11 cellular contexts compared by ENCODE assay signal in the genomic region with DNA sequence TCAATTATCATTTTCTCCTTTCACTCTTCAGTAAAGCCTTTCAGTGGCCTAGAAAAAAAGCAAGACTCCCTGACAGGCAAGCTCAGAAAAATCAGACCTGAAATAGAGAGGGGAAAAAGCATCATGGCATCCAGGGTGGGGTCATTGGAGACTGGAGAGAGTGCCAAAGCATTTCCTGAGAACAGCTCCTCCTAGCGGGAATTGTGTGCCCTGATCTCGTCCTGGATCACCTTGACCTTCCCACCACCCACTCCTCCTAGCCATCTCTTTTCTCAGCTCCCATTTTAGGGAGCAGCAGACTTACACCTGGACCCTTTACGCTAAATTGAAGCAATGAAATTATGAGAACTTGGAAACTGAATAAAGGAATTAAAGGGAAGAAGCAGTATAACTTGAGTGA.
A peak's percentile ranks its signal among the peaks of the same experiment; 100 is the strongest.
DNase-seq lines count a peak whose midpoint lies in the region; ATAC-seq, FAIRE-seq and TF ChIP-seq lines count a peak whose summit lies in the region.
"Had no signal": no experiment of that assay in that cellular context is flagged by ENCODE, and none has a peak within 500 bp of the region (broad histone marks: within the 10 kb centered on the region; RNA-seq: fewer than 3 reads in every experiment).

No MANE protein-coding gene starts in this region.

- no TSS peak for BruUV-seq in K562 (replicated peaks; lab: Mats Ljungman, UMichigan)

- intact Hi-C loops in K562 (cut with micrococcal nuclease), result no loop called here

- peak; percentile 3 to 11 (median 7) for DNase-seq in K562 (ENCODE audit: extremely low read depth in 1 of 4, low spot score in 3 of 4)
- no peak for DNase-seq in neuronal stem cell (ENCODE audit: low spot score)
- DNase-seq in NCI-H446 (lab: John Stamatoyannopoulos, UW), result no peak
- DNase-seq in activated CD4-positive, CD25-positive, alpha-beta regulatory T cell (lab: John Stamatoyannopoulos, UW), result no peak
- DNase-seq: HCEC 1CT, NCI-H1105 treated with DMSO at 0.1 percent for 48 hours had no signal

- no peaks in the 10 kb centered on the region for H4K20me1 ChIP-seq in Loucy (ENCODE audit: insufficient read depth, low read length, poor library complexity, severe bottlenecking)
- no peaks in the 10 kb centered on the region for H4K20me1 ChIP-seq in K562 (replicated peaks; ENCODE audit: control insufficient read depth, insufficient read depth, low read length)

- TF ChIP-seq CTCF in Loucy (conservative IDR thresholded peaks at IDR 0.05; ENCODE audit: low read length) (peak; percentile 40), K562 (IDR thresholded peaks at IDR 0.05 in 2 of 3, conservative IDR thresholded peaks at IDR 0.05 in 1 of 3; ENCODE audit: insufficient read depth in 2 of 3, low read depth in 1 of 3, low read length in 3 of 3) (peak; percentile 14 to 29 (median 18); a peak in 1 of 6 replicates)

- H3K79me2 ChIP-seq in Loucy (ENCODE audit: insufficient read depth, low read length) (no peaks in the 10 kb centered on the region), K562 (ENCODE audit: control insufficient read depth, insufficient read depth, low read length) (no peaks in the 10 kb centered on the region)

- H2AFZ ChIP-seq in Loucy (ENCODE audit: low read length) (no peak overlapping the region), K562 (ENCODE audit: low read depth, low read length) (no peak overlapping the region), neuronal stem cell (ENCODE audit: low read length) (peak overlapping the region; percentile 30)

- H3K18ac ChIP-seq in neuronal stem cell (ENCODE audit: low read length), result no peak overlapping the region

- no peak overlapping the region for H2BK12ac ChIP-seq in neuronal stem cell (ENCODE audit: low read length)

- H3K36me3 ChIP-seq in Loucy (ENCODE audit: insufficient read depth, low read length), result no peaks in the 10 kb centered on the region
- no peaks in the 10 kb centered on the region for H3K36me3 ChIP-seq in K562 (ENCODE audit: control insufficient read depth, insufficient read depth, low read length)
- H3K36me3 ChIP-seq in neuronal stem cell (replicated peaks in 1 of 2; ENCODE audit: control insufficient read depth in 2 of 2, insufficient read depth in 2 of 2, low read length in 2 of 2), result no peaks in the 10 kb centered on the region

- H3K9me1 ChIP-seq in K562 (ENCODE audit: control insufficient read depth, insufficient read depth, low read length), result no peaks in the 10 kb centered on the region

- H2BK15ac ChIP-seq in neuronal stem cell (ENCODE audit: low read length), result no peak overlapping the region

- H3K4me3 ChIP-seq in Loucy (ENCODE audit: low read length, poor library complexity, severe bottlenecking) (no peak overlapping the region), K562 (no peak overlapping the region), neuronal stem cell (ENCODE audit: low read length in 2 of 2) (no peak overlapping the region)
- H3K4me3 ChIP-seq: skin epidermis had no signal

- no peaks in the 10 kb centered on the region for H3K79me1 ChIP-seq in neuronal stem cell (ENCODE audit: low read depth, low read length)

- no peak overlapping the region for H2AK5ac ChIP-seq in neuronal stem cell (ENCODE audit: low read depth, low read length)

- no peak overlapping the region for H3K27ac ChIP-seq in K562 (ENCODE audit: extremely low read depth, low read depth, low read length)
- no peak overlapping the region for H3K27ac ChIP-seq in neuronal stem cell (replicated peaks; ENCODE audit: low read length)
- H3K27ac ChIP-seq: skin epidermis had no signal

- no peaks in the 10 kb centered on the region for H3K4me1 ChIP-seq in Loucy (ENCODE audit: insufficient read depth, low read length, poor library complexity, severe bottlenecking)
- H3K4me1 ChIP-seq in K562 (replicated peaks in 1 of 2; ENCODE audit: control insufficient read depth in 2 of 2, insufficient read depth in 2 of 2, low read length in 2 of 2), result no peaks in the 10 kb centered on the region
- H3K4me1 ChIP-seq in neuronal stem cell (ENCODE audit: control insufficient read depth in 2 of 2, insufficient read depth in 1 of 2, low read depth in 1 of 2, low read length in 2 of 2), result no peaks in the 10 kb centered on the region

- TF ChIP-seq POLR2A in K562 (conservative IDR thresholded peaks at IDR 0.05), result no peak

- FAIRE-seq in K562 (lab: Jason Lieb, UNC), result no peak
- FAIRE-seq: urothelium cell line had no signal

- no peak overlapping the region for H4K8ac ChIP-seq in neuronal stem cell (ENCODE audit: low read depth, low read length)

- in situ Hi-C loops in K562 (cut with MboI), result no loop called here

- H2BK120ac ChIP-seq in neuronal stem cell (ENCODE audit: low read depth, low read length), result no peak overlapping the region

- no peaks in the 10 kb centered on the region for H3F3A ChIP-seq in Loucy (ENCODE audit: low read depth)

- peak in 1 of 2 experiments; percentile 14; a peak in 1 of 4 replicates for TF ChIP-seq RAD21 in K562 (CRISPR knock-in tag; conservative IDR thresholded peaks at IDR 0.05 in 1 of 2, IDR thresholded peaks at IDR 0.05 in 1 of 2)

- no peaks in the 10 kb centered on the region for H3K27me3 ChIP-seq in Loucy (ENCODE audit: insufficient read depth, low read length, poor library complexity, severe bottlenecking)
- H3K27me3 ChIP-seq in K562 (ENCODE audit: control insufficient read depth in 2 of 2, insufficient read depth in 2 of 2, low read length in 2 of 2), result no peaks in the 10 kb centered on the region
- H3K27me3 ChIP-seq in neuronal stem cell (ENCODE audit: control insufficient read depth in 3 of 3, insufficient read depth in 3 of 3, low read depth in 1 of 3, low read length in 3 of 3), result no peaks in the 10 kb centered on the region

- CTCF ChIA-PET in K562 (lab: Yijun Ruan, JAX; ENCODE audit: low intra/inter-chr PET ratio), result no interaction called here

- no peak overlapping the region for H3K4ac ChIP-seq in neuronal stem cell (ENCODE audit: low read length)

- H3K9me2 ChIP-seq in Loucy (replicated peaks; ENCODE audit: low read depth, low read length), result no peaks in the 10 kb centered on the region

- no peak overlapping the region for H3K23ac ChIP-seq in neuronal stem cell (ENCODE audit: low read depth, low read length, poor library complexity)

- no peaks in the 10 kb centered on the region for H3K9me3 ChIP-seq in Loucy (ENCODE audit: insufficient read depth, low read depth, low read length)
- no peaks in the 10 kb centered on the region for H3K9me3 ChIP-seq in K562 (replicated peaks; ENCODE audit: control insufficient read depth, insufficient read depth, low read depth, low read length)
- H3K9me3 ChIP-seq in neuronal stem cell (replicated peaks in 1 of 2; ENCODE audit: control insufficient read depth in 2 of 2, insufficient read depth in 1 of 2, low read depth in 1 of 2, low read length in 2 of 2), result no peaks in the 10 kb centered on the region

- ATAC-seq in GM18867 (IDR thresholded peaks at IDR 0.05; ENCODE audit: unreplicated experiment), result peak; percentile 39
- ATAC-seq in K562, result peak; percentile 49; the same call in 1 of the 3 replicates
- no peak for ATAC-seq in HG02885 (IDR thresholded peaks at IDR 0.05; ENCODE audit: poor library complexity, unreplicated experiment)

- H4K91ac ChIP-seq in neuronal stem cell (ENCODE audit: low read depth, low read length, poor library complexity), result no peak overlapping the region

- TF ChIP-seq EP300 in K562 (IDR thresholded peaks at IDR 0.05; ENCODE audit: low read length), result no peak

- H3K14ac ChIP-seq in neuronal stem cell (ENCODE audit: low read length), result no peak overlapping the region

- WGBS in K562 (ENCODE audit: insufficient coverage, low coverage, missing lambda C conversion rate), result 0% methylated on average over 3 of the region's 3 CpGs
- WGBS in neuronal stem cell (ENCODE audit: extremely low coverage in 2 of 2, insufficient read length in 2 of 2, insufficient replicate concordance in 1 of 2), 2 donors, result no CpG with 5 or more reads among the region's 3 CpGs

- POLR2A ChIA-PET in K562 (lab: Yijun Ruan, JAX), result no interaction called here

- H3K9ac ChIP-seq in Loucy (ENCODE audit: low read depth, low read length, poor library complexity, severe bottlenecking) (no peak overlapping the region), K562 (ENCODE audit: insufficient read depth in 1 of 2, low read depth in 2 of 2, low read length in 2 of 2) (no peak overlapping the region), neuronal stem cell (ENCODE audit: low read depth, low read length, poor library complexity) (no peak overlapping the region)

- H2BK5ac ChIP-seq in neuronal stem cell (ENCODE audit: low read length), result no peak overlapping the region

- H3K4me2 ChIP-seq in Loucy (ENCODE audit: low read depth, low read length, poor library complexity, severe bottlenecking), result no peak overlapping the region
- no peak overlapping the region for H3K4me2 ChIP-seq in K562 (ENCODE audit: insufficient read depth, low read length)
- H3K4me2 ChIP-seq in neuronal stem cell (ENCODE audit: insufficient read depth, low read length, poor library complexity, severe bottlenecking), result no peak overlapping the region

TF ChIP-seq in K562, 482 proteins besides CTCF, POLR2A, EP300 and RAD21:
- no peak for TF ChIP-seq RBM14 (IDR thresholded peaks at IDR 0.05; ENCODE audit: borderline replicate concordance, insufficient read depth, low read depth, low read length)
TF ChIP-seq in K562: peak in this region for 0.

Comparison
In these comparisons a context has a peak if more than half of its experiments do, and no peak if none do; other contexts are left out.
1. DNase-seq: peak in K562 (4 of 4); none in neuronal stem cell (single experiment), NCI-H446 (0 of 2) and activated CD4-positive, CD25-positive, alpha-beta regulatory T cell (0 of 4).